13 cellular contexts compared by ENCODE assay signal in the genomic region with DNA sequence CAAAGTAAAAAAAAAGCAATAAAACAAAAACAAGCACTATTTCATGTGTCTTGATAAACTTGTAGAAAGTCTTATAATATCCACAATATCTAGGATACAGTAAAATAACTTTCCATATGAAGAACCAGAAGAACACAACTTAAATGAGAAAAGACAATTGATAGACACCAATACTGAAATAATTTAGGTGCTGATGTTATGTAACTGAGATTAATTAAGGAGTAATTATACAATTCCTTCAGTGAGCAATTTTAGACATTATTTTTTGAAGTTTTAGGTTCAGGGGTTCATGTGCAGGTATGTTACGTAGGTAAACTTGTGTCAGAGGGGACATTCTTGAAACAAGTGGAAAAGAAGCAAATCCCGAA.
"Had no signal": no experiment of that assay in that cellular context is flagged by ENCODE, and none has a peak within 500 bp of the region (broad histone marks: within the 10 kb centered on the region; RNA-seq: fewer than 3 reads in every experiment).

No MANE protein-coding gene starts in this region.

- H3K4me1 Mint-ChIP-seq: neural crest cell had no signal

- DNase-seq: kidney, upper lobe of right lung had no signal

- H3K4me3 Mint-ChIP-seq: activated CD4-positive, alpha-beta T cell treated with anti-CD3 and anti-CD28 coated beads for 36 hours; activated naive CD4-positive, alpha-beta T cell treated with anti-CD3 and anti-CD28 coated beads for 36 hours; effector memory CD8-positive, alpha-beta T cell; neural crest cell; stimulated activated naive CD8-positive, alpha-beta T cell treated with anti-CD3 and anti-CD28 coated beads, Interleukin-15, Interleukin-2, amounts not matched to agents 100 ng/mL and 50 ng/mL, for 24 hours had no signal

- H3K27ac ChIP-seq: colonic mucosa, dorsolateral prefrontal cortex, lower lobe of right lung, thyroid gland, upper lobe of right lung had no signal

- H3K36me3 ChIP-seq: colonic mucosa, lower lobe of right lung, thyroid gland, upper lobe of right lung had no signal

- H3K27ac Mint-ChIP-seq: activated CD4-positive, alpha-beta T cell treated with anti-CD3 and anti-CD28 coated beads for 36 hours; naive thymus-derived CD4-positive, alpha-beta T cell had no signal

- H3K9me3 ChIP-seq: colonic mucosa, lower lobe of right lung, thyroid gland, upper lobe of right lung had no signal

- H3K4me3 ChIP-seq: colonic mucosa, dorsolateral prefrontal cortex, lower lobe of right lung, thyroid gland, upper lobe of right lung had no signal

- H3K27me3 ChIP-seq: colonic mucosa, thyroid gland had no signal

- H3K4me1 ChIP-seq: colonic mucosa, lower lobe of right lung, thyroid gland, upper lobe of right lung had no signal

- H3K9me3 Mint-ChIP-seq: activated naive CD4-positive, alpha-beta T cell treated with anti-CD3 and anti-CD28 coated beads for 36 hours; activated T-cell treated with anti-CD3 and anti-CD28 coated beads, Interleukin-2, amount 50 U/mL, for 4 hours; effector memory CD8-positive, alpha-beta T cell; naive thymus-derived CD4-positive, alpha-beta T cell; neural crest cell; stimulated activated naive CD8-positive, alpha-beta T cell treated with anti-CD3 and anti-CD28 coated beads, Interleukin-15, Interleukin-2, amounts not matched to agents 100 ng/mL and 50 ng/mL, for 24 hours had no signal
